Comparison of ENCODE assay signal across 12 cellular contexts in the genomic region with DNA sequence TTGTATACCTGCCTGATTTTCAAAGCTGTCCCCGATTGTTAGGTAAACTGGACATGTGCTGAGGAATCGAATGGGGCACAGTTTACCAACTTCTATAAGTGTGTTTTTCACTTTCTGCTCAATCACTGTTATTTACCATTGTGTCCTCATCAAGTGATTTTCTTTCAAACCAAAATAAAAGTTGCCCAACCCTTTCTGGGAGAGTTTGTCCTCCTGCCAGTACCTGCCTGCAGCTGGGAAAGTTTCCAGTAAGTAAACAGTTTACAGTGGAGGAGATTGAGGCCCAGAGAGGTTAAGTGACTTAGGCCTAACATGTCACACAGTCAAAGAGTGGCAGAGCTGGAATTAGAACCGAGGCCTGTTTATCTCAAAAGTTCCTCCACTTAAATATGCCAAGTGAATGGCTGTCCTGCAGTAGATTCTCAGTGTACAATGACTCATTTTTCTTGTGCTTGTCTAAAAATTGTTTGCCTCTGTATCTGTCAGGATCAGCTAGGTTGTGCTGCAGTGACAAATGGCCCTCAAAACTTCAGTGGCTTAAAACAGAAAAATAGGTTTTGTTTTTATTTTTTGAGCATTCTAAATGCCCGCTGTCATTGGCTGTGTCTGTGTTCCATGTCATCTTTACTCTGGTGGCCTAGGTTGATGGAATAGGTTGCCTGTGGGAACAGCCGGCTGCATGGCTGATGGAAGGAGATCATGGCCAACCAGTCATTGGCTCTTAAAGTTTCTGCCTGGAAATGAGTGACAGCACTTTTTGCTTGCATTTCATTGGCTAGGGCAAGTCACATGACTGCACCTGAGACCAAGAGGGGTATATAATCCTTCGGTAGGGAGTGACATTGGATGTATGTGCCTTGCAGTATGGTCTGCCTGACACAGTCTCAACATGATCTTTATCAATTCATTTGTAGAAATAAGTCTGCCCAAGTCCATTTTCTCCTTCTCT.
DNase-seq lines count a peak whose midpoint lies in the region; ATAC-seq, FAIRE-seq and TF ChIP-seq lines count a peak whose summit lies in the region.
"Had no signal": no experiment of that assay in that cellular context is flagged by ENCODE, and none has a peak within 500 bp of the region (broad histone marks: within the 10 kb centered on the region; RNA-seq: fewer than 3 reads in every experiment).

No MANE protein-coding gene starts in this region.

- 31% methylated on average over 6 of the region's 6 CpGs for WGBS in GM12878 (ENCODE audit: insufficient coverage, insufficient replicate concordance, low lambda C conversion rate, missing lambda C conversion rate)
- 80 to 82% methylated on average over 6 of the region's 6 CpGs for WGBS in thyroid gland, 2 donors

- TF ChIP-seq RAD21 in GM12878 (IDR thresholded peaks at IDR 0.05; ENCODE audit: insufficient read depth, low read depth, low read length): no peak

- in situ Hi-C loops in GM12878 (cut with MboI): no loop called here

- RAD21 ChIA-PET in GM12878 (lab: Charles Lee; ENCODE audit: unreplicated experiment): no interaction called here

- no peaks in the 10 kb centered on the region for H3K79me2 ChIP-seq in GM12878 (ENCODE audit: control insufficient read depth, insufficient read depth, low read length)

- no peaks in the 10 kb centered on the region for H4K20me1 ChIP-seq in GM12878 (ENCODE audit: control insufficient read depth, insufficient read depth)

- H3K4me3 Mint-ChIP-seq in effector memory CD8-positive, alpha-beta T cell: no peak overlapping the region
- H3K4me3 Mint-ChIP-seq: activated T-cell treated with anti-CD3 and anti-CD28 coated beads, Interleukin-2, amount 50 U/mL, for 24 hours had no signal

- POLR2A ChIA-PET in GM12878 (lab: Charles Lee): no interaction called here

- H3K4me1 ChIP-seq in GM12878 (ENCODE audit: control insufficient read depth, insufficient read depth, low read length) (no peaks in the 10 kb centered on the region), thyroid gland (peaks cover 34 to 68% of the 10 kb centered on the region in 2 donors)

- H3K27ac Mint-ChIP-seq in effector memory CD8-positive, alpha-beta T cell: no peak overlapping the region
- H3K27ac Mint-ChIP-seq: activated T-cell treated with anti-CD3 and anti-CD28 coated beads, Interleukin-2, amount 50 U/mL, for 24 hours had no signal

- no TSS peak for BruUV-seq in GM12878 (replicated peaks; lab: Mats Ljungman, UMichigan)

- TF ChIP-seq POLR2A in GM12878 (IDR thresholded peaks at IDR 0.05; ENCODE audit: low read depth, low read length) (no peak), thyroid gland (IDR thresholded peaks at IDR 0.05) (no peak), H54 (IDR thresholded peaks at IDR 0.05; ENCODE audit: low read depth, low read length) (no peak)

- no peak for ATAC-seq in GM12878
- no peak for ATAC-seq in effector memory CD8-positive, alpha-beta T cell (replicated peaks)
- no peak for ATAC-seq in HG03521 (IDR thresholded peaks at IDR 0.05; ENCODE audit: unreplicated experiment)

- peaks cover 0 to 7% of the 10 kb centered on the region in 2 donors for H3K4me1 Mint-ChIP-seq in effector memory CD8-positive, alpha-beta T cell (ENCODE audit: low read depth in 2 of 2)

- no peak for TF ChIP-seq CTCF in GM12878 (IDR thresholded peaks at IDR 0.05 in 2 of 3, conservative IDR thresholded peaks at IDR 0.05 in 1 of 3; ENCODE audit: control insufficient read depth in 2 of 3, extremely low read depth in 1 of 3, insufficient read depth in 1 of 3, low read depth in 3 of 3, low read length in 3 of 3)
- no peak for TF ChIP-seq CTCF in thyroid gland (IDR thresholded peaks at IDR 0.05)

- DNase-seq in Jurkat, Clone E6-1 (ENCODE audit: low read depth, low spot score): peak; percentile 41
- DNase-seq in GM12878 (ENCODE audit: low read depth, low spot score) (peak; percentile 11), iris pigment epithelial cell (ENCODE audit: low read depth) (peak; percentile 15), thyroid gland (peak in 1 of 2 donors; percentile 45), H54 (ENCODE audit: insufficient read length, low spot score) (no peak)
- DNase-seq in effector memory CD8-positive, alpha-beta T cell: no peak
- DNase-seq: activated CD4-positive, CD25-positive, alpha-beta regulatory T cell treated with anti-CD3 and anti-CD28 coated beads, Interleukin-2, amount 50 U/mL, for 72 hours; activated T-cell treated with anti-CD3 and anti-CD28 coated beads, Interleukin-2, amount 50 U/mL, for 24 hours; amygdala; kidney glomerular epithelial cell had no signal

- H3K36me3 ChIP-seq in GM12878 (ENCODE audit: control insufficient read depth in 2 of 2, insufficient read depth in 2 of 2, low read length in 1 of 2) (no peaks in the 10 kb centered on the region), thyroid gland (no peaks in the 10 kb centered on the region)

- H3K9me3 Mint-ChIP-seq in effector memory CD8-positive, alpha-beta T cell: no peaks in the 10 kb centered on the region
- H3K9me3 Mint-ChIP-seq: activated T-cell treated with anti-CD3 and anti-CD28 coated beads, Interleukin-2, amount 50 U/mL, for 24 hours had no signal

- H3K9me3 ChIP-seq in GM12878 (replicated peaks; ENCODE audit: control insufficient read depth, insufficient read depth, low read length) (no peaks in the 10 kb centered on the region; the same call in 2 of the 3 replicates), thyroid gland (no peaks in the 10 kb centered on the region)

- SMC1A ChIA-PET in GM12878 (lab: Charles Lee; ENCODE audit: uncharacterized antibody, unreplicated experiment): no interaction called here

- H3K27me3 Mint-ChIP-seq in effector memory CD8-positive, alpha-beta T cell: no peaks in the 10 kb centered on the region
- H3K27me3 Mint-ChIP-seq: activated T-cell treated with anti-CD3 and anti-CD28 coated beads, Interleukin-2, amount 50 U/mL, for 24 hours had no signal

- FAIRE-seq in GM12878 (lab: Jason Lieb, UNC): no peak
- no peak for FAIRE-seq in H54 (lab: Jason Lieb, UNC)

- no peaks in the 10 kb centered on the region for H3K27me3 ChIP-seq in GM12878 (replicated peaks in 1 of 2; ENCODE audit: control insufficient read depth in 2 of 2, insufficient read depth in 2 of 2, low read length in 1 of 2)
- H3K27me3 ChIP-seq in thyroid gland: no peaks in the 10 kb centered on the region

- CTCF ChIA-PET in GM12878 (lab: Yijun Ruan, JAX): interaction anchor here (1.2 kb wide), 1 partner anchor 56 kb away, joined by 3 read pairs; no protein-coding TSS in a partner anchor

- no peak overlapping the region for H3K4me3 ChIP-seq in Jurkat, Clone E6-1 (ENCODE audit: low read length)
- H3K4me3 ChIP-seq in GM12878 (no peak overlapping the region), thyroid gland (replicated peaks in 1 of 3) (no peak overlapping the region)
- H3K4me3 ChIP-seq: skin epidermis had no signal

- H3K4me2 ChIP-seq in GM12878 (ENCODE audit: control insufficient read depth, insufficient read depth): no peak overlapping the region

- no peaks in the 10 kb centered on the region for H3K36me3 Mint-ChIP-seq in effector memory CD8-positive, alpha-beta T cell (ENCODE audit: insufficient read depth)

- no peak overlapping the region for H3K9ac ChIP-seq in GM12878 (ENCODE audit: control insufficient read depth, insufficient read depth, low read length)

- intact Hi-C loops in GM12878 (cut with micrococcal nuclease; ENCODE audit: unreplicated experiment): no loop called here
- intact Hi-C loops in thyroid gland (cut with DNase I): no loop called here

- H3K27ac ChIP-seq in GM12878 (ENCODE audit: control insufficient read depth, insufficient read depth): no peak overlapping the region
- H3K27ac ChIP-seq in thyroid gland: peak overlapping the region; percentile 53 to 74 (median 62)

- TF ChIP-seq EP300 in GM12878 (IDR thresholded peaks at IDR 0.05; ENCODE audit: borderline replicate concordance in 1 of 2, control insufficient read depth in 1 of 2, low read depth in 2 of 2, low read length in 2 of 2): no peak

- H2AFZ ChIP-seq in GM12878 (ENCODE audit: control insufficient read depth, low read depth, low read length): no peak overlapping the region

TF ChIP-seq in GM12878, 131 proteins besides CTCF, POLR2A, EP300 and RAD21:
- TF ChIP-seq, protein P1, sequence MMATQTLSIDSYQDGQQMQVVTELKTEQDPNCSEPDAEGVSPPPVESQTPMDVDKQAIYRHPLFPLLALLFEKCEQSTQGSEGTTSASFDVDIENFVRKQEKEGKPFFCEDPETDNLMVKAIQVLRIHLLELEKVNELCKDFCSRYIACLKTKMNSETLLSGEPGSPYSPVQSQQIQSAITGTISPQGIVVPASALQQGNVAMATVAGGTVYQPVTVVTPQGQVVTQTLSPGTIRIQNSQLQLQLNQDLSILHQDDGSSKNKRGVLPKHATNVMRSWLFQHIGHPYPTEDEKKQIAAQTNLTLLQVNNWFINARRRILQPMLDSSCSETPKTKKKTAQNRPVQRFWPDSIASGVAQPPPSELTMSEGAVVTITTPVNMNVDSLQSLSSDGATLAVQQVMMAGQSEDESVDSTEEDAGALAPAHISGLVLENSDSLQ (IDR thresholded peaks at IDR 0.05): peak; percentile 63; the same call in 1 of the 2 replicates
- TF ChIP-seq, protein P2, sequence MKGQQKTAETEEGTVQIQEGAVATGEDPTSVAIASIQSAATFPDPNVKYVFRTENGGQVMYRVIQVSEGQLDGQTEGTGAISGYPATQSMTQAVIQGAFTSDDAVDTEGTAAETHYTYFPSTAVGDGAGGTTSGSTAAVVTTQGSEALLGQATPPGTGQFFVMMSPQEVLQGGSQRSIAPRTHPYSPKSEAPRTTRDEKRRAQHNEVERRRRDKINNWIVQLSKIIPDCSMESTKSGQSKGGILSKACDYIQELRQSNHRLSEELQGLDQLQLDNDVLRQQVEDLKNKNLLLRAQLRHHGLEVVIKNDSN (IDR thresholded peaks at IDR 0.05; ENCODE audit: borderline replicate concordance, extremely low read length, insufficient read depth, low read depth, low read length): peak; percentile 49
- TF ChIP-seq ZNF622 (IDR thresholded peaks at IDR 0.05) (no peak), CREB1 (IDR thresholded peaks at IDR 0.05; ENCODE audit: low read depth) (peak; percentile 55; the same call in 1 of the 2 replicates), RFX5 (IDR thresholded peaks at IDR 0.05; ENCODE audit: low read depth, low read length) (peak; percentile 83), WRNIP1 (IDR thresholded peaks at IDR 0.05; ENCODE audit: borderline replicate concordance, low read depth, low read length) (no peak), EGR1 (IDR thresholded peaks at IDR 0.05; ENCODE audit: borderline replicate concordance in 1 of 2, low read depth in 2 of 2, low read length in 2 of 2) (no peak)

Comparison
In these comparisons a context has a peak if more than half of its experiments do, and no peak if none do; other contexts are left out.
1. DNase-seq: peak in Jurkat, Clone E6-1 (single experiment), GM12878 (single experiment) and iris pigment epithelial cell (single experiment); none in effector memory CD8-positive, alpha-beta T cell (0 of 3) and H54 (single experiment).